In the genomic region with DNA sequence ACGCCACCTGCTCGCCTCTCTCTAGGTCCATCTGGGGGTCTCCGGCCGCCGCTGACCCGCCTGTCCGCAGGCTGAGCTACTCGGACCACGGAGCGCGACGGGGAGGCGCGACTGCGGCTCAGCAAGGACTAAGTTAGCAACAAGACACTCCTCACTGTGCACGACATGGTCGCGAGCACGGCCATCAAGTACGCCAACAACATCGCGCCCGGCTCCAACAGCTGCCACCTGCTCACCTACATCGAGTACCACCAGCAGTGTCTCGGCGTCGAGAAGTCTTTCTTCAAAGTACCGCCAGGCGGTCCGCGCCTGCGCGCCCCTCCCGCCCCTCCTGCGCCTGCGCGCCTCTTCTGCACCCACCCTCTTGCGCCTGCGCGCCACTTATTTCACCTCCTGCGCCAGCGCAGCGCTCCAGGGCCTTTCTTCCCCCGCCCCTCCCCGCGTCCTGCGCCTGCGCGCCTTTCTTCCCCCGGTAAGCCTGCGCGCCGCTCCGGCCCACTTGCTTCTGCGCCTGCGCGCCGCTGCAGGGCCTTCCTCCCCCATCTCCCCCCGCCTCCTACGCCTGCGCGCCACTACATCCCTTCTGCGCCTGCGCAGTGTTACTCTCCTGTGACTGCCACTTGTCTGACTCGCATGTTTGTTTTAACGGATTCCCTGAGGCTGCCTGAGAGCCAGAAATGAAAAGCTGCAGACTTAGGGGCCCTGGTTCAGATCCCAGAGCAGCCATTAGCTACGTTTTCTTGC, we compare ENCODE assay signal across 1 cellular context.
TF ChIP-seq lines count a peak whose summit lies in the region.

No MANE protein-coding gene starts in this region.

TF ChIP-seq in HepG2, 621 proteins besides CTCF, POLR2A, EP300 and RAD21 (continued from another document and continues in another):
- TF ChIP-seq, protein P1, sequence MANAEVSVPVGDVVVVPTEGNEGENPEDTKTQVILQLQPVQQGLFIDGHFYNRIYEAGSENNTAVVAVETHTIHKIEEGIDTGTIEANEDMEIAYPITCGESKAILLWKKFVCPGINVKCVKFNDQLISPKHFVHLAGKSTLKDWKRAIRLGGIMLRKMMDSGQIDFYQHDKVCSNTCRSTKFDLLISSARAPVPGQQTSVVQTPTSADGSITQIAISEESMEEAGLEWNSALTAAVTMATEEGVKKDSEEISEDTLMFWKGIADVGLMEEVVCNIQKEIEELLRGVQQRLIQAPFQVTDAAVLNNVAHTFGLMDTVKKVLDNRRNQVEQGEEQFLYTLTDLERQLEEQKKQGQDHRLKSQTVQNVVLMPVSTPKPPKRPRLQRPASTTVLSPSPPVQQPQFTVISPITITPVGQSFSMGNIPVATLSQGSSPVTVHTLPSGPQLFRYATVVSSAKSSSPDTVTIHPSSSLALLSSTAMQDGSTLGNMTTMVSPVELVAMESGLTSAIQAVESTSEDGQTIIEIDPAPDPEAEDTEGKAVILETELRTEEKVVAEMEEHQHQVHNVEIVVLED (CRISPR knock-in tag; IDR thresholded peaks at IDR 0.05; ENCODE audit: borderline replicate concordance), result peak; percentile 67; the same call in 1 of the 2 replicates
- no peak for TF ChIP-seq ZNF75D (CRISPR knock-in tag; IDR thresholded peaks at IDR 0.05; ENCODE audit: borderline replicate concordance)
- TF ChIP-seq, protein P2, sequence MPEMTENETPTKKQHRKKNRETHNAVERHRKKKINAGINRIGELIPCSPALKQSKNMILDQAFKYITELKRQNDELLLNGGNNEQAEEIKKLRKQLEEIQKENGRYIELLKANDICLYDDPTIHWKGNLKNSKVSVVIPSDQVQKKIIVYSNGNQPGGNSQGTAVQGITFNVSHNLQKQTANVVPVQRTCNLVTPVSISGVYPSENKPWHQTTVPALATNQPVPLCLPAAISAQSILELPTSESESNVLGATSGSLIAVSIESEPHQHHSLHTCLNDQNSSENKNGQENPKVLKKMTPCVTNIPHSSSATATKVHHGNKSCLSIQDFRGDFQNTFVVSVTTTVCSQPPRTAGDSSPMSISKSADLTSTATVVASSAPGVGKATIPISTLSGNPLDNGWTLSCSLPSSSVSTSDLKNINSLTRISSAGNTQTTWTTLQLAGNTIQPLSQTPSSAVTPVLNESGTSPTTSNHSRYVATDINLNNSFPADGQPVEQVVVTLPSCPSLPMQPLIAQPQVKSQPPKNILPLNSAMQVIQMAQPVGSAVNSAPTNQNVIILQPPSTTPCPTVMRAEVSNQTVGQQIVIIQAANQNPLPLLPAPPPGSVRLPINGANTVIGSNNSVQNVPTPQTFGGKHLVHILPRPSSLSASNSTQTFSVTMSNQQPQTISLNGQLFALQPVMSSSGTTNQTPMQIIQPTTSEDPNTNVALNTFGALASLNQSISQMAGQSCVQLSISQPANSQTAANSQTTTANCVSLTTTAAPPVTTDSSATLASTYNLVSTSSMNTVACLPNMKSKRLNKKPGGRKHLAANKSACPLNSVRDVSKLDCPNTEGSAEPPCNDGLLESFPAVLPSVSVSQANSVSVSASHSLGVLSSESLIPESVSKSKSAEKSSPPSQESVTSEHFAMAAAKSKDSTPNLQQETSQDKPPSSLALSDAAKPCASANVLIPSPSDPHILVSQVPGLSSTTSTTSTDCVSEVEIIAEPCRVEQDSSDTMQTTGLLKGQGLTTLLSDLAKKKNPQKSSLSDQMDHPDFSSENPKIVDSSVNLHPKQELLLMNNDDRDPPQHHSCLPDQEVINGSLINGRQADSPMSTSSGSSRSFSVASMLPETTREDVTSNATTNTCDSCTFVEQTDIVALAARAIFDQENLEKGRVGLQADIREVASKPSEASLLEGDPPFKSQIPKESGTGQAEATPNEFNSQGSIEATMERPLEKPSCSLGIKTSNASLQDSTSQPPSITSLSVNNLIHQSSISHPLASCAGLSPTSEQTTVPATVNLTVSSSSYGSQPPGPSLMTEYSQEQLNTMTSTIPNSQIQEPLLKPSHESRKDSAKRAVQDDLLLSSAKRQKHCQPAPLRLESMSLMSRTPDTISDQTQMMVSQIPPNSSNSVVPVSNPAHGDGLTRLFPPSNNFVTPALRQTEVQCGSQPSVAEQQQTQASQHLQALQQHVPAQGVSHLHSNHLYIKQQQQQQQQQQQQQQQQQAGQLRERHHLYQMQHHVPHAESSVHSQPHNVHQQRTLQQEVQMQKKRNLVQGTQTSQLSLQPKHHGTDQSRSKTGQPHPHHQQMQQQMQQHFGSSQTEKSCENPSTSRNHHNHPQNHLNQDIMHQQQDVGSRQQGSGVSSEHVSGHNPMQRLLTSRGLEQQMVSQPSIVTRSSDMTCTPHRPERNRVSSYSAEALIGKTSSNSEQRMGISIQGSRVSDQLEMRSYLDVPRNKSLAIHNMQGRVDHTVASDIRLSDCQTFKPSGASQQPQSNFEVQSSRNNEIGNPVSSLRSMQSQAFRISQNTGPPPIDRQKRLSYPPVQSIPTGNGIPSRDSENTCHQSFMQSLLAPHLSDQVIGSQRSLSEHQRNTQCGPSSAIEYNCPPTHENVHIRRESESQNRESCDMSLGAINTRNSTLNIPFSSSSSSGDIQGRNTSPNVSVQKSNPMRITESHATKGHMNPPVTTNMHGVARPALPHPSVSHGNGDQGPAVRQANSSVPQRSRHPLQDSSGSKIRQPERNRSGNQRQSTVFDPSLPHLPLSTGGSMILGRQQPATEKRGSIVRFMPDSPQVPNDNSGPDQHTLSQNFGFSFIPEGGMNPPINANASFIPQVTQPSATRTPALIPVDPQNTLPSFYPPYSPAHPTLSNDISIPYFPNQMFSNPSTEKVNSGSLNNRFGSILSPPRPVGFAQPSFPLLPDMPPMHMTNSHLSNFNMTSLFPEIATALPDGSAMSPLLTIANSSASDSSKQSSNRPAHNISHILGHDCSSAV (CRISPR knock-in tag; IDR thresholded peaks at IDR 0.05; ENCODE audit: borderline replicate concordance), result no peak
- TF ChIP-seq CBX1 (IDR thresholded peaks at IDR 0.05; ENCODE audit: low read depth), result no peak
- no peak for TF ChIP-seq HDAC6 (IDR thresholded peaks at IDR 0.05; ENCODE audit: low read depth, low read length)
- peak; percentile 90; the same call in 1 of the 2 replicates for TF ChIP-seq SIN3A (IDR thresholded peaks at IDR 0.05; ENCODE audit: borderline replicate concordance, low read depth, low read length)
- no peak for TF ChIP-seq ZBTB3 (CRISPR knock-in tag; IDR thresholded peaks at IDR 0.05; ENCODE audit: borderline replicate concordance, low read depth)
- TF ChIP-seq ZBTB7A (CRISPR knock-in tag; IDR thresholded peaks at IDR 0.05), result no peak
- no peak for TF ChIP-seq ZBTB7B (CRISPR knock-in tag; IDR thresholded peaks at IDR 0.05)
- TF ChIP-seq, protein P3, sequence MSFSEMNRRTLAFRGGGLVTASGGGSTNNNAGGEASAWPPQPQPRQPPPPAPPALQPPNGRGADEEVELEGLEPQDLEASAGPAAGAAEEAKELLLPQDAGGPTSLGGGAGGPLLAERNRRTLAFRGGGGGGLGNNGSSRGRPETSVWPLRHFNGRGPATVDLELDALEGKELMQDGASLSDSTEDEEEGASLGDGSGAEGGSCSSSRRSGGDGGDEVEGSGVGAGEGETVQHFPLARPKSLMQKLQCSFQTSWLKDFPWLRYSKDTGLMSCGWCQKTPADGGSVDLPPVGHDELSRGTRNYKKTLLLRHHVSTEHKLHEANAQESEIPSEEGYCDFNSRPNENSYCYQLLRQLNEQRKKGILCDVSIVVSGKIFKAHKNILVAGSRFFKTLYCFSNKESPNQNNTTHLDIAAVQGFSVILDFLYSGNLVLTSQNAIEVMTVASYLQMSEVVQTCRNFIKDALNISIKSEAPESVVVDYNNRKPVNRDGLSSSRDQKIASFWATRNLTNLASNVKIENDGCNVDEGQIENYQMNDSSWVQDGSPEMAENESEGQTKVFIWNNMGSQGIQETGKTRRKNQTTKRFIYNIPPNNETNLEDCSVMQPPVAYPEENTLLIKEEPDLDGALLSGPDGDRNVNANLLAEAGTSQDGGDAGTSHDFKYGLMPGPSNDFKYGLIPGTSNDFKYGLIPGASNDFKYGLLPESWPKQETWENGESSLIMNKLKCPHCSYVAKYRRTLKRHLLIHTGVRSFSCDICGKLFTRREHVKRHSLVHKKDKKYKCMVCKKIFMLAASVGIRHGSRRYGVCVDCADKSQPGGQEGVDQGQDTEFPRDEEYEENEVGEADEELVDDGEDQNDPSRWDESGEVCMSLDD (CRISPR knock-in tag; IDR thresholded peaks at IDR 0.05; ENCODE audit: borderline replicate concordance), result no peak
- peak; percentile 68; the same call in 1 of the 2 replicates for TF ChIP-seq ZNF768 (CRISPR knock-in tag; IDR thresholded peaks at IDR 0.05)
- TF ChIP-seq, protein P4, sequence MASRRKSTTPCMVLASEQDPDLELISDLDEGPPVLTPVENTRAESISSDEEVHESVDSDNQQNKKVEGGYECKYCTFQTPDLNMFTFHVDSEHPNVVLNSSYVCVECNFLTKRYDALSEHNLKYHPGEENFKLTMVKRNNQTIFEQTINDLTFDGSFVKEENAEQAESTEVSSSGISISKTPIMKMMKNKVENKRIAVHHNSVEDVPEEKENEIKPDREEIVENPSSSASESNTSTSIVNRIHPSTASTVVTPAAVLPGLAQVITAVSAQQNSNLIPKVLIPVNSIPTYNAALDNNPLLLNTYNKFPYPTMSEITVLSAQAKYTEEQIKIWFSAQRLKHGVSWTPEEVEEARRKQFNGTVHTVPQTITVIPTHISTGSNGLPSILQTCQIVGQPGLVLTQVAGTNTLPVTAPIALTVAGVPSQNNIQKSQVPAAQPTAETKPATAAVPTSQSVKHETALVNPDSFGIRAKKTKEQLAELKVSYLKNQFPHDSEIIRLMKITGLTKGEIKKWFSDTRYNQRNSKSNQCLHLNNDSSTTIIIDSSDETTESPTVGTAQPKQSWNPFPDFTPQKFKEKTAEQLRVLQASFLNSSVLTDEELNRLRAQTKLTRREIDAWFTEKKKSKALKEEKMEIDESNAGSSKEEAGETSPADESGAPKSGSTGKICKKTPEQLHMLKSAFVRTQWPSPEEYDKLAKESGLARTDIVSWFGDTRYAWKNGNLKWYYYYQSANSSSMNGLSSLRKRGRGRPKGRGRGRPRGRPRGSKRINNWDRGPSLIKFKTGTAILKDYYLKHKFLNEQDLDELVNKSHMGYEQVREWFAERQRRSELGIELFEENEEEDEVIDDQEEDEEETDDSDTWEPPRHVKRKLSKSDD (CRISPR knock-in tag; IDR thresholded peaks at IDR 0.05; ENCODE audit: low read depth), result peak; percentile 64; the same call in 1 of the 2 replicates
- no peak for TF ChIP-seq PLRG1 (conservative IDR thresholded peaks at IDR 0.05)
- TF ChIP-seq ZNF589 (CRISPR knock-in tag; conservative IDR thresholded peaks at IDR 0.05), result no peak
- no peak for TF ChIP-seq ZNF484 (CRISPR knock-in tag; IDR thresholded peaks at IDR 0.05; ENCODE audit: borderline replicate concordance, low read depth)
- TF ChIP-seq ZNF256 (CRISPR knock-in tag; conservative IDR thresholded peaks at IDR 0.05), result no peak
- no peak for TF ChIP-seq KDM1A (CRISPR knock-in tag; IDR thresholded peaks at IDR 0.05)
- no peak for TF ChIP-seq RFX5 (IDR thresholded peaks at IDR 0.05; ENCODE audit: low read depth, low read length)
- peak; percentile 68; the same call in 1 of the 2 replicates for TF ChIP-seq KMT2B (CRISPR knock-in tag; IDR thresholded peaks at IDR 0.05)
- no peak for TF ChIP-seq XBP1 (CRISPR knock-in tag; IDR thresholded peaks at IDR 0.05)
- TF ChIP-seq MAFF (IDR thresholded peaks at IDR 0.05; ENCODE audit: low read depth, low read length), result no peak
- TF ChIP-seq, protein P5, sequence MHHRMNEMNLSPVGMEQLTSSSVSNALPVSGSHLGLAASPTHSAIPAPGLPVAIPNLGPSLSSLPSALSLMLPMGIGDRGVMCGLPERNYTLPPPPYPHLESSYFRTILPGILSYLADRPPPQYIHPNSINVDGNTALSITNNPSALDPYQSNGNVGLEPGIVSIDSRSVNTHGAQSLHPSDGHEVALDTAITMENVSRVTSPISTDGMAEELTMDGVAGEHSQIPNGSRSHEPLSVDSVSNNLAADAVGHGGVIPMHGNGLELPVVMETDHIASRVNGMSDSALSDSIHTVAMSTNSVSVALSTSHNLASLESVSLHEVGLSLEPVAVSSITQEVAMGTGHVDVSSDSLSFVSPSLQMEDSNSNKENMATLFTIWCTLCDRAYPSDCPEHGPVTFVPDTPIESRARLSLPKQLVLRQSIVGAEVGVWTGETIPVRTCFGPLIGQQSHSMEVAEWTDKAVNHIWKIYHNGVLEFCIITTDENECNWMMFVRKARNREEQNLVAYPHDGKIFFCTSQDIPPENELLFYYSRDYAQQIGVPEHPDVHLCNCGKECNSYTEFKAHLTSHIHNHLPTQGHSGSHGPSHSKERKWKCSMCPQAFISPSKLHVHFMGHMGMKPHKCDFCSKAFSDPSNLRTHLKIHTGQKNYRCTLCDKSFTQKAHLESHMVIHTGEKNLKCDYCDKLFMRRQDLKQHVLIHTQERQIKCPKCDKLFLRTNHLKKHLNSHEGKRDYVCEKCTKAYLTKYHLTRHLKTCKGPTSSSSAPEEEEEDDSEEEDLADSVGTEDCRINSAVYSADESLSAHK (CRISPR knock-in tag; IDR thresholded peaks at IDR 0.05; ENCODE audit: borderline replicate concordance), result no peak
- TF ChIP-seq NFE2L2 (IDR thresholded peaks at IDR 0.05; ENCODE audit: low read length), result no peak
- no peak for TF ChIP-seq CCDC6 (CRISPR knock-in tag; IDR thresholded peaks at IDR 0.05)
- no peak for TF ChIP-seq NFE2 (CRISPR knock-in tag; IDR thresholded peaks at IDR 0.05)
- TF ChIP-seq, protein P6, sequence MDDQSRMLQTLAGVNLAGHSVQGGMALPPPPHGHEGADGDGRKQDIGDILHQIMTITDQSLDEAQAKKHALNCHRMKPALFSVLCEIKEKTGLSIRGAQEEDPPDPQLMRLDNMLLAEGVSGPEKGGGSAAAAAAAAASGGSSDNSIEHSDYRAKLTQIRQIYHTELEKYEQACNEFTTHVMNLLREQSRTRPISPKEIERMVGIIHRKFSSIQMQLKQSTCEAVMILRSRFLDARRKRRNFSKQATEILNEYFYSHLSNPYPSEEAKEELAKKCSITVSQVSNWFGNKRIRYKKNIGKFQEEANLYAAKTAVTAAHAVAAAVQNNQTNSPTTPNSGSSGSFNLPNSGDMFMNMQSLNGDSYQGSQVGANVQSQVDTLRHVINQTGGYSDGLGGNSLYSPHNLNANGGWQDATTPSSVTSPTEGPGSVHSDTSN (CRISPR knock-in tag; IDR thresholded peaks at IDR 0.05; ENCODE audit: borderline replicate concordance), result no peak; the same call in 1 of the 2 replicates
- no peak for TF ChIP-seq ZNF431 (CRISPR knock-in tag; IDR thresholded peaks at IDR 0.05; ENCODE audit: borderline replicate concordance, low read depth)
- TF ChIP-seq ZNF496 (CRISPR knock-in tag; IDR thresholded peaks at IDR 0.05; ENCODE audit: insufficient replicate concordance), result no peak
- no peak for TF ChIP-seq SOX6 (IDR thresholded peaks at IDR 0.05)
- TF ChIP-seq SOX6 (CRISPR knock-in tag; IDR thresholded peaks at IDR 0.05), result peak; percentile 60
- TF ChIP-seq KLF6 (CRISPR knock-in tag; IDR thresholded peaks at IDR 0.05), result no peak
- TF ChIP-seq ZNF3 (CRISPR knock-in tag; IDR thresholded peaks at IDR 0.05), result no peak
- no peak for TF ChIP-seq RFXANK (CRISPR knock-in tag; IDR thresholded peaks at IDR 0.05)
- 0 out of 2 replicates have a peak, but pooled peaks have one; percentile 50 for TF ChIP-seq ZNF180 (CRISPR knock-in tag; IDR thresholded peaks at IDR 0.05; ENCODE audit: borderline replicate concordance, low read depth)
- TF ChIP-seq, protein P7, sequence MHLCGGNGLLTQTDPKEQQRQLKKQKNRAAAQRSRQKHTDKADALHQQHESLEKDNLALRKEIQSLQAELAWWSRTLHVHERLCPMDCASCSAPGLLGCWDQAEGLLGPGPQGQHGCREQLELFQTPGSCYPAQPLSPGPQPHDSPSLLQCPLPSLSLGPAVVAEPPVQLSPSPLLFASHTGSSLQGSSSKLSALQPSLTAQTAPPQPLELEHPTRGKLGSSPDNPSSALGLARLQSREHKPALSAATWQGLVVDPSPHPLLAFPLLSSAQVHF (CRISPR knock-in tag; IDR thresholded peaks at IDR 0.05), result peak; percentile 72; the same call in 1 of the 2 replicates
